ENCODE assay signal across 21 cellular contexts in genomic region chr14:72876021-72876709, GRCh38. TPM values are rescaled to one million over a fixed set of nuclear protein-coding genes. Genes with fewer than 3 reads are reported as not detected.
DNase-seq lines count a peak whose midpoint lies in the region; ATAC-seq and TF ChIP-seq lines count a peak whose summit lies in the region.
"Had no signal": no experiment of that assay in that cellular context is flagged by ENCODE, and none has a peak within 500 bp of the region (broad histone marks: within the 10 kb centered on the region; RNA-seq: fewer than 3 reads in every experiment).

No MANE protein-coding gene starts in this region.

- no peak overlapping the region for H2AFZ ChIP-seq in mesenchymal stem cell (ENCODE audit: low read depth, low read length)
- H2AFZ ChIP-seq: GM23248, PC-9 had no signal

- TF ChIP-seq CTCF in cardiac muscle cell (IDR thresholded peaks at IDR 0.05; ENCODE audit: low read depth, low read length) (no peak), right atrium auricular region (IDR thresholded peaks at IDR 0.05) (no peak)

- H4K91ac ChIP-seq in mesenchymal stem cell (ENCODE audit: low read length) = no peak overlapping the region

- peak overlapping the region; percentile 28 for H3K27ac Mint-ChIP-seq in stimulated activated memory B cell treated with anti-CD40 and anti-IgM and Interleukin-4, amounts not matched to agents 10 μg/mL and 1 μg/mL and 100 μg/mL, for 72 hours
- H3K27ac Mint-ChIP-seq: B cell had no signal

- no peak overlapping the region for H3K9ac ChIP-seq in mesenchymal stem cell (ENCODE audit: low read length)
- H3K9ac ChIP-seq: GM23248, KMS-11 had no signal

- H3K4ac ChIP-seq in mesenchymal stem cell (ENCODE audit: low read depth in 1 of 2, low read length in 2 of 2) = no peak overlapping the region

- H2BK120ac ChIP-seq in mesenchymal stem cell (ENCODE audit: low read depth, low read length) = no peak overlapping the region

- peaks cover 35% of the 10 kb centered on the region for H3K4me1 Mint-ChIP-seq in stimulated activated memory B cell treated with anti-CD40 and anti-IgM and Interleukin-4, amounts not matched to agents 10 μg/mL and 1 μg/mL and 100 μg/mL, for 72 hours

- H3K27me3 Mint-ChIP-seq in stimulated activated memory B cell treated with anti-CD40 and anti-IgM and Interleukin-4, amounts not matched to agents 10 μg/mL and 1 μg/mL and 100 μg/mL, for 72 hours = no peaks in the 10 kb centered on the region
- H3K27me3 Mint-ChIP-seq: B cell had no signal

- WGBS in mesenchymal stem cell = 74% methylated on average over 9 of the region's 9 CpGs

- H3K9me3 ChIP-seq in cardiac muscle cell (ENCODE audit: low read depth) (no peaks in the 10 kb centered on the region), right atrium auricular region (no peaks in the 10 kb centered on the region), mesenchymal stem cell (ENCODE audit: control insufficient read depth, low read length) (no peaks in the 10 kb centered on the region)
- H3K9me3 ChIP-seq: SJSA1 had no signal

- peaks cover 26% of the 10 kb centered on the region for H3K79me1 ChIP-seq in mesenchymal stem cell (replicated peaks; ENCODE audit: low read length, poor library complexity, severe bottlenecking)

- no peak overlapping the region for H3K18ac ChIP-seq in mesenchymal stem cell (ENCODE audit: low read depth in 1 of 2, low read length in 2 of 2)

- ATAC-seq in stimulated activated memory B cell treated with anti-CD40 and anti-IgM and Interleukin-4, amounts not matched to agents 10 μg/mL and 1 μg/mL and 100 μg/mL, for 72 hours = no peak
- no peak for ATAC-seq in GM18867 (IDR thresholded peaks at IDR 0.05; ENCODE audit: unreplicated experiment)
- ATAC-seq: HepG2 had no signal

- no peak overlapping the region for H3K23ac ChIP-seq in mesenchymal stem cell (ENCODE audit: low read length in 2 of 2)

- H3K36me3 Mint-ChIP-seq in stimulated activated memory B cell treated with anti-CD40 and anti-IgM and Interleukin-4, amounts not matched to agents 10 μg/mL and 1 μg/mL and 100 μg/mL, for 72 hours = peaks cover 28% of the 10 kb centered on the region

- H3K9me3 Mint-ChIP-seq in stimulated activated memory B cell treated with anti-CD40 and anti-IgM and Interleukin-4, amounts not matched to agents 10 μg/mL and 1 μg/mL and 100 μg/mL, for 72 hours = peaks cover 7% of the 10 kb centered on the region

- DNase-seq in cardiac muscle cell (ENCODE audit: low read depth in 1 of 2, low spot score in 1 of 2) (no peak), right atrium auricular region (ENCODE audit: low spot score) (no peak), cerebellar cortex (ENCODE audit: low spot score) (peak; percentile 75), mesenchymal stem cell (no peak), DMS79 treated with DMSO at 0.1 percent for 48 hours (lab: John Stamatoyannopoulos, UW) (no peak), OCI-M2 (lab: John Stamatoyannopoulos, UW; ENCODE audit: unreplicated experiment) (no peak)
- DNase-seq: 8988T, GF-D8, GM23248, NCI-H1417 treated with DMSO at 0.1 percent for 48 hours, NCI-H187 treated with DMSO at 0.1 percent for 48 hours, NCI-H2227 treated with DMSO at 0.1 percent for 48 hours, NCI-H524 treated with DMSO at 0.1 percent for 48 hours, PC-9 had no signal

- peak overlapping the region; percentile 53 for H2AK5ac ChIP-seq in mesenchymal stem cell (ENCODE audit: low read length, severe bottlenecking)

- no peak overlapping the region for H2BK15ac ChIP-seq in mesenchymal stem cell (ENCODE audit: low read depth, poor library complexity, severe bottlenecking)

- H3K36me3 ChIP-seq in cardiac muscle cell (peaks cover 3% of the 10 kb centered on the region), right atrium auricular region (no peaks in the 10 kb centered on the region), mesenchymal stem cell (ENCODE audit: control insufficient read depth in 1 of 2, insufficient read depth in 2 of 2, low read depth in 1 of 2, low read length in 2 of 2) (peaks cover 0 to 18% of the 10 kb centered on the region in 2 experiments)
- H3K36me3 ChIP-seq: SJSA1 had no signal

- no peak overlapping the region for H2BK12ac ChIP-seq in mesenchymal stem cell (ENCODE audit: low read length in 2 of 2)

- H3K4me3 Mint-ChIP-seq in stimulated activated memory B cell treated with anti-CD40 and anti-IgM and Interleukin-4, amounts not matched to agents 10 μg/mL and 1 μg/mL and 100 μg/mL, for 72 hours = no peak overlapping the region
- H3K4me3 Mint-ChIP-seq: B cell had no signal

- H3K4me3 ChIP-seq in cardiac muscle cell (no peak overlapping the region), right atrium auricular region (no peak overlapping the region), mesenchymal stem cell (ENCODE audit: insufficient read depth in 1 of 2, low read depth in 1 of 2, low read length in 2 of 2) (no peak overlapping the region)
- H3K4me3 ChIP-seq: GM23248, PC-9, SJSA1 had no signal

- H4K8ac ChIP-seq in mesenchymal stem cell (ENCODE audit: low read length) = no peak overlapping the region

- H3K4me2 ChIP-seq in mesenchymal stem cell (ENCODE audit: low read length, poor library complexity, severe bottlenecking) = no peak overlapping the region
- H3K4me2 ChIP-seq: KMS-11, PC-9 had no signal

- H3K27ac ChIP-seq in cardiac muscle cell (peak overlapping the region; percentile 66), right atrium auricular region (no peak overlapping the region), mesenchymal stem cell (ENCODE audit: low read length, poor library complexity, severe bottlenecking) (no peak overlapping the region)
- H3K27ac ChIP-seq: GM23248, KMS-11, PC-9, RWPE1, SJSA1 had no signal

- no peak overlapping the region for H3K14ac ChIP-seq in mesenchymal stem cell (ENCODE audit: low read length in 2 of 2)

- H3K27me3 ChIP-seq in cardiac muscle cell (no peaks in the 10 kb centered on the region), right atrium auricular region (no peaks in the 10 kb centered on the region), mesenchymal stem cell (ENCODE audit: control insufficient read depth in 1 of 2, insufficient read depth in 1 of 2, low read length in 2 of 2) (no peaks in the 10 kb centered on the region)
- H3K27me3 ChIP-seq: SJSA1 had no signal

- H2BK5ac ChIP-seq in mesenchymal stem cell (ENCODE audit: low read depth, low read length, poor library complexity, severe bottlenecking) = no peak overlapping the region

- H3K4me1 ChIP-seq in cardiac muscle cell (ENCODE audit: low read depth) (peaks cover 21% of the 10 kb centered on the region), right atrium auricular region (peaks cover 0 to 12% of the 10 kb centered on the region in 2 donors), mesenchymal stem cell (ENCODE audit: control insufficient read depth, insufficient read depth, low read depth, low read length) (peaks cover 11% of the 10 kb centered on the region)
- H3K4me1 ChIP-seq: SJSA1 had no signal

RNA-seq across cellular contexts. Expression of gene DPF3, which starts 17.7 kb away (rescaled TPM):
- total RNA-seq in cardiac muscle cell (40.8 and 84.8 TPM in 2 replicates), right atrium auricular region (10 to 100 TPM; 14.7 to 26.6 TPM)
- 25.9 and 32.9 TPM in 2 replicates for polyA plus RNA-seq in cardiac muscle cell
- polyA plus RNA-seq in mesenchymal stem cell (2013, experiment 1 of 2) = 1.0 TPM
- 0.90 TPM for polyA plus RNA-seq in mesenchymal stem cell (2013, experiment 2 of 2)
- total RNA-seq: PC-9 had no signal

RNA-seq across cellular contexts. Expression of gene DCAF4, which starts 50.1 kb away (rescaled TPM):
- total RNA-seq in cardiac muscle cell (23.2 and 27.1 TPM in 2 replicates), right atrium auricular region (1 to 10 TPM; 7.0 to 9.4 TPM)
- 10.2 and 11.0 TPM in 2 replicates for polyA plus RNA-seq in cardiac muscle cell
- 21.1 TPM for polyA plus RNA-seq in mesenchymal stem cell (2013, experiment 1 of 2)
- 23.4 TPM for polyA plus RNA-seq in mesenchymal stem cell (2013, experiment 2 of 2)
